Comparison of ENCODE assay signal across 9 cellular contexts in genomic region chr3:100348727-100349126, GRCh38.
"Had no signal": no experiment of that assay in that cellular context is flagged by ENCODE, and none has a peak within 500 bp of the region (broad histone marks: within the 10 kb centered on the region; RNA-seq: fewer than 3 reads in every experiment).

No MANE protein-coding gene starts in this region.

- H3K4me3 Mint-ChIP-seq: GM23338, H9, HFFc6 had no signal

- H3K9me3 Mint-ChIP-seq: H9, HFFc6 had no signal

- H3K4me1 ChIP-seq: HAP-1 had no signal

- H3K9me3 ChIP-seq: HAP-1 had no signal

- ATAC-seq: GM23338, HCT116 had no signal

- H3K9ac ChIP-seq: GM23248 had no signal

- H3K27ac ChIP-seq: GM23248 had no signal

- H3K4me1 Mint-ChIP-seq: GM23338, H9 had no signal

- H3K27ac Mint-ChIP-seq: GM23338, H9, HFFc6 had no signal

- H3K4me3 ChIP-seq: GM23248, GM23338, HAP-1 had no signal

- H3K4me2 ChIP-seq: GM23338 had no signal

- DNase-seq: GM23248, GOT3, H7, H9, HCEC 1CT, HFFc6 had no signal
